9 cellular contexts compared by ENCODE assay signal in genomic region chr15:63605816-63606215, GRCh38. TPM values are rescaled to one million over a fixed set of nuclear protein-coding genes. Genes with fewer than 3 reads are reported as not detected.
A peak's percentile ranks its signal among the peaks of the same experiment; 100 is the strongest.
DNase-seq lines count a peak whose midpoint lies in the region; ATAC-seq, FAIRE-seq and TF ChIP-seq lines count a peak whose summit lies in the region.
"Had no signal": no experiment of that assay in that cellular context is flagged by ENCODE, and none has a peak within 500 bp of the region (broad histone marks: within the 10 kb centered on the region; RNA-seq: fewer than 3 reads in every experiment).

No MANE protein-coding gene starts in this region.

- TF ChIP-seq EP300 in HepG2 (IDR thresholded peaks at IDR 0.05; ENCODE audit: low read depth in 2 of 2, low read length in 2 of 2) (no peak), HepG2 (CRISPR knock-in tag; IDR thresholded peaks at IDR 0.05; ENCODE audit: borderline replicate concordance) (no peak)

- H2BK120ac ChIP-seq in H9 (ENCODE audit: low read depth, low read length, poor library complexity, severe bottlenecking): no peak overlapping the region

- DNase-seq in HT1080 (ENCODE audit: low read depth) (peak; percentile 53), dorsolateral prefrontal cortex (no peak), H9 (no peak), HepG2 (ENCODE audit: low spot score) (no peak), pons (ENCODE audit: low spot score) (no peak)
- DNase-seq in activated CD4-positive, alpha-beta memory T cell treated with anti-CD3 and anti-CD28 coated beads for 36 hours: peak; percentile 85
- no peak for DNase-seq in stimulated activated naive B cell treated with anti-CD40 and anti-IgM and Interleukin-4, amounts not matched to agents 10 μg/mL and 1 μg/mL and 100 μg/mL, for 72 hours

- peaks cover 9% of the 10 kb centered on the region for H3K36me3 Mint-ChIP-seq in activated CD4-positive, alpha-beta memory T cell treated with anti-CD3 and anti-CD28 coated beads for 36 hours
- H3K36me3 Mint-ChIP-seq in stimulated activated naive B cell treated with anti-CD40 and anti-IgM and Interleukin-4, amounts not matched to agents 10 μg/mL and 1 μg/mL and 100 μg/mL, for 72 hours: peaks cover 43 to 69% of the 10 kb centered on the region in 2 donors
- H3K36me3 Mint-ChIP-seq in H9 (ENCODE audit: insufficient read depth in 1 of 3, low read depth in 3 of 3): peaks cover 3 to 25% (median 6%) of the 10 kb centered on the region in 3 experiments

- H3K4ac ChIP-seq in H9 (ENCODE audit: low read depth, low read length): no peak overlapping the region

- no peaks in the 10 kb centered on the region for H3K27me3 Mint-ChIP-seq in activated CD4-positive, alpha-beta memory T cell treated with anti-CD3 and anti-CD28 coated beads for 36 hours
- H3K27me3 Mint-ChIP-seq in stimulated activated naive B cell treated with anti-CD40 and anti-IgM and Interleukin-4, amounts not matched to agents 10 μg/mL and 1 μg/mL and 100 μg/mL, for 72 hours: no peaks in the 10 kb centered on the region
- H3K27me3 Mint-ChIP-seq in H9 (ENCODE audit: low read depth): peaks cover 26% of the 10 kb centered on the region

- no peak overlapping the region for H3T11ph ChIP-seq in H9 (ENCODE audit: low read length)

- H3K9ac ChIP-seq in H9 (ENCODE audit: extremely low read depth, insufficient read length, low read length): no peak overlapping the region
- no peak overlapping the region for H3K9ac ChIP-seq in HepG2 (ENCODE audit: insufficient read depth, low read depth, low read length)
- H3K9ac ChIP-seq: KMS-11 had no signal

- H2AK5ac ChIP-seq in H9 (ENCODE audit: insufficient read length, low read length): no peak overlapping the region

- no peak overlapping the region for H2BK12ac ChIP-seq in H9 (ENCODE audit: insufficient read length, low read depth, low read length)

- H3K27ac ChIP-seq in dorsolateral prefrontal cortex: peak overlapping the region in 47 of 59 donors; percentile 1 to 97 (median 53)
- H3K27ac ChIP-seq in H9 (ENCODE audit: insufficient read length, low read depth, low read length): no peak overlapping the region
- H3K27ac ChIP-seq in HepG2 (ENCODE audit: extremely low read length, insufficient read depth, low read length): no peak overlapping the region
- H3K27ac ChIP-seq: KMS-11 had no signal

- H4K20me1 ChIP-seq in H9 (ENCODE audit: control insufficient read depth, insufficient read depth, insufficient read length) (no peaks in the 10 kb centered on the region), HepG2 (ENCODE audit: insufficient read depth, low read length) (no peaks in the 10 kb centered on the region)

- no peak for TF ChIP-seq POLR2A in HepG2 (IDR thresholded peaks at IDR 0.05; ENCODE audit: insufficient read depth in 1 of 2, low read depth in 2 of 2, low read length in 2 of 2)

- H2BK20ac ChIP-seq in H9 (ENCODE audit: low read depth, low read length, poor library complexity, severe bottlenecking): no peak overlapping the region

- no peak overlapping the region for H3K4me3 ChIP-seq in dorsolateral prefrontal cortex
- no peak overlapping the region for H3K4me3 ChIP-seq in HepG2 (replicated peaks in 1 of 3; ENCODE audit: insufficient read depth in 1 of 3, low read depth in 2 of 3, low read length in 3 of 3)

- H3K4me1 ChIP-seq in H9 (ENCODE audit: insufficient read depth, low read length) (no peaks in the 10 kb centered on the region), HepG2 (ENCODE audit: insufficient read depth, low read length) (peaks cover 16% of the 10 kb centered on the region)

- WGBS in H9 (ENCODE audit: extremely low coverage, insufficient read length, low lambda C conversion rate): no CpG with 5 or more reads among the region's 7 CpGs
- 80% methylated on average over 6 of the region's 7 CpGs for WGBS in HepG2 (ENCODE audit: low lambda C conversion rate)

- H2AFZ ChIP-seq in H9 (ENCODE audit: low read length) (no peak overlapping the region), HepG2 (ENCODE audit: low read length) (no peak overlapping the region)

- no peak overlapping the region for H3K56ac ChIP-seq in H9 (ENCODE audit: insufficient read length, low read depth, low read length)

- peak; percentile 41 to 50 for ATAC-seq in stimulated activated naive B cell treated with anti-CD40 and anti-IgM and Interleukin-4, amounts not matched to agents 10 μg/mL and 1 μg/mL and 100 μg/mL, for 72 hours (replicated peaks)
- no peak for ATAC-seq in HepG2
- ATAC-seq in HG03280 (IDR thresholded peaks at IDR 0.05; ENCODE audit: unreplicated experiment): no peak

- H4K5ac ChIP-seq in H9 (ENCODE audit: insufficient read length, low read depth, low read length): no peak overlapping the region

- intact Hi-C loops in activated CD4-positive, alpha-beta memory T cell treated with anti-CD3 and anti-CD28 coated beads for 36 hours (cut with micrococcal nuclease): loop anchor here (1.0 to 10.0 kb wide), 2 partner anchors 112 to 489 kb away; partner anchors contain the start of genes CIAO2A and SNX1
- intact Hi-C loops in dorsolateral prefrontal cortex (cut with DNase I): loop anchor here (5.0 to 10.0 kb wide), 5 partner anchors 119 to 549 kb away; partner anchors contain the start of gene SNX22 (in 1 of the 2)
- intact Hi-C loops in HepG2 (cut with micrococcal nuclease; ENCODE audit: unreplicated experiment): no loop called here

- H2BK5ac ChIP-seq in H9 (ENCODE audit: insufficient read length, low read length): no peak overlapping the region

- no peak overlapping the region for H4K91ac ChIP-seq in H9 (ENCODE audit: insufficient read length, low read depth, low read length)

- no peak overlapping the region for H3K14ac ChIP-seq in H9 (ENCODE audit: insufficient read depth, low read length)

- H3K18ac ChIP-seq in H9 (ENCODE audit: insufficient read length, low read depth, low read length): no peak overlapping the region

- no peak overlapping the region for H3K23ac ChIP-seq in H9 (ENCODE audit: insufficient read length, low read depth, low read length)

- BruUV-seq in HepG2 (replicated peaks; lab: Mats Ljungman, UMichigan): no TSS peak

- peak overlapping the region; percentile 86 for H3K27ac Mint-ChIP-seq in activated CD4-positive, alpha-beta memory T cell treated with anti-CD3 and anti-CD28 coated beads for 36 hours
- peak overlapping the region; percentile 56 for H3K27ac Mint-ChIP-seq in stimulated activated naive B cell treated with anti-CD40 and anti-IgM and Interleukin-4, amounts not matched to agents 10 μg/mL and 1 μg/mL and 100 μg/mL, for 72 hours
- peak overlapping the region in 1 of 3 experiments; percentile 18; a peak in 2 of 7 replicates for H3K27ac Mint-ChIP-seq in H9

- H3K27me3 ChIP-seq in dorsolateral prefrontal cortex (no peaks in the 10 kb centered on the region), H9 (ENCODE audit: insufficient read depth, low read length) (peaks cover 3% of the 10 kb centered on the region; the same call in 1 of the 2 replicates), HepG2 (ENCODE audit: control insufficient read depth in 1 of 2, insufficient read depth in 2 of 2, low read length in 2 of 2) (no peaks in the 10 kb centered on the region)

- in situ Hi-C loops in HepG2 (cut with HindIII; ENCODE audit: extremely low pct_ligation_motif_present, low pct_unique_long_range_greater_than_20kb): no loop called here

- H3K4me3 Mint-ChIP-seq in activated CD4-positive, alpha-beta memory T cell treated with anti-CD3 and anti-CD28 coated beads for 36 hours: no peak overlapping the region
- no peak overlapping the region for H3K4me3 Mint-ChIP-seq in stimulated activated naive B cell treated with anti-CD40 and anti-IgM and Interleukin-4, amounts not matched to agents 10 μg/mL and 1 μg/mL and 100 μg/mL, for 72 hours
- H3K4me3 Mint-ChIP-seq in H9: no peak overlapping the region

- no peak overlapping the region for H4K8ac ChIP-seq in H9 (replicated peaks; ENCODE audit: insufficient read length, low read depth, low read length)

- POLR2A ChIA-PET in activated CD4-positive, alpha-beta memory T cell treated with anti-CD3 and anti-CD28 coated beads for 36 hours (lab: Charles Lee): no interaction called here
- POLR2A ChIA-PET in HepG2 (lab: Yijun Ruan, JAX): no interaction called here

- no peaks in the 10 kb centered on the region for H3K79me1 ChIP-seq in H9 (ENCODE audit: insufficient read depth, low read depth, low read length, poor library complexity, severe bottlenecking)

- TF ChIP-seq RAD21 in HepG2 (CRISPR knock-in tag; IDR thresholded peaks at IDR 0.05): no peak

- no peaks in the 10 kb centered on the region for H3K9me3 Mint-ChIP-seq in activated CD4-positive, alpha-beta memory T cell treated with anti-CD3 and anti-CD28 coated beads for 36 hours
- no peaks in the 10 kb centered on the region for H3K9me3 Mint-ChIP-seq in stimulated activated naive B cell treated with anti-CD40 and anti-IgM and Interleukin-4, amounts not matched to agents 10 μg/mL and 1 μg/mL and 100 μg/mL, for 72 hours
- no peaks in the 10 kb centered on the region for H3K9me3 Mint-ChIP-seq in H9

- H2BK15ac ChIP-seq in H9 (ENCODE audit: low read depth, low read length): no peak overlapping the region

- no peaks in the 10 kb centered on the region for H3K79me2 ChIP-seq in H9 (ENCODE audit: insufficient read depth, low read length)
- no peaks in the 10 kb centered on the region for H3K79me2 ChIP-seq in HepG2 (ENCODE audit: insufficient read depth, low read length)

- TF ChIP-seq CTCF in dorsolateral prefrontal cortex (IDR thresholded peaks at IDR 0.05 in 54 of 56, conservative IDR thresholded peaks at IDR 0.05 in 2 of 56; ENCODE audit: low read depth in 1 of 56, partially characterized antibody in 56 of 56) (no peak), H9 (conservative IDR thresholded peaks at IDR 0.05) (no peak), HepG2 (CRISPR knock-in tag; IDR thresholded peaks at IDR 0.05) (no peak)

- no peaks in the 10 kb centered on the region for H3K9me3 ChIP-seq in H9 (ENCODE audit: control insufficient read depth, low read depth, low read length)
- H3K9me3 ChIP-seq in HepG2 (ENCODE audit: low read length): no peaks in the 10 kb centered on the region

- CTCF ChIA-PET in activated CD4-positive, alpha-beta memory T cell treated with anti-CD3 and anti-CD28 coated beads for 36 hours (lab: Charles Lee): interaction anchor here (2.7 to 9.3 kb wide), 2 partner anchors 119 to 139 kb away, joined by 8 to 69 read pairs; no protein-coding TSS in a partner anchor
- CTCF ChIA-PET in HepG2 (lab: Yijun Ruan, JAX; ENCODE audit: low intra/inter-chr PET ratio, low total read pairs): no interaction called here

- FAIRE-seq in HepG2 (lab: Jason Lieb, UNC): no peak

- H3K36me3 ChIP-seq in HepG2 (replicated peaks in 1 of 2; ENCODE audit: control insufficient read depth in 1 of 2, insufficient read depth in 2 of 2, low read length in 2 of 2): peaks cover 2 to 17% of the 10 kb centered on the region in 2 experiments; a peak in 4 of 5 replicates

- peaks cover 47% of the 10 kb centered on the region for H3K4me1 Mint-ChIP-seq in activated CD4-positive, alpha-beta memory T cell treated with anti-CD3 and anti-CD28 coated beads for 36 hours (ENCODE audit: low read depth)
- H3K4me1 Mint-ChIP-seq in stimulated activated naive B cell treated with anti-CD40 and anti-IgM and Interleukin-4, amounts not matched to agents 10 μg/mL and 1 μg/mL and 100 μg/mL, for 72 hours: peaks cover 45 to 76% of the 10 kb centered on the region in 2 donors
- peaks cover 14 to 15% of the 10 kb centered on the region in 2 experiments for H3K4me1 Mint-ChIP-seq in H9

- H3K4me2 ChIP-seq in H9 (ENCODE audit: insufficient read depth, insufficient read length, low read length) (no peak overlapping the region), HepG2 (ENCODE audit: low read depth, low read length) (no peak overlapping the region)
- H3K4me2 ChIP-seq: KMS-11 had no signal

- H3K23me2 ChIP-seq in H9 (ENCODE audit: insufficient read length, low read depth, low read length, poor library complexity, severe bottlenecking): peaks cover 8% of the 10 kb centered on the region

RNA-seq across cellular contexts. Expression of gene FBXL22, which starts 8.6 kb away (rescaled TPM):
- total RNA-seq in HT1080 (2014; rRNA removed; shearing (Covaris generic)): 0.60 and 1.9 TPM in 2 replicates
- 0.63 and 1.6 TPM in 2 replicates for polyA plus RNA-seq in HT1080 (2015; cell fraction: cytosol; rRNA removed)
- polyA plus RNA-seq in HT1080 (2015; cell fraction: nucleus; rRNA removed): 0.24 and 0.45 TPM in 2 replicates
- total RNA-seq in activated CD4-positive, alpha-beta memory T cell treated with anti-CD3 and anti-CD28 coated beads for 36 hours: under 1 TPM; 0.48 to 0.74 TPM
- total RNA-seq in dorsolateral prefrontal cortex: 1 to 10 TPM in 111 of 120 experiments, under 1 TPM in 9; 0.60 to 5.0 (median 2.0) TPM
- 0.48 and 0.52 TPM in 2 replicates for total RNA-seq in H9 (2021)
- total RNA-seq in HepG2 (2016; rRNA removed; fragmentation: Illumina TruSeq; extraction: Trizol): 0.20 and 0.33 TPM in 2 replicates
- total RNA-seq in HepG2 (2016; cell fraction: cytosol; rRNA removed; fragmentation: Illumina TruSeq; extraction: Trizol; ENCODE audit: low read depth): 0.44 and 0.71 TPM in 2 replicates
- total RNA-seq in HepG2 (2016; cell fraction: insoluble cytoplasmic fraction; rRNA removed; fragmentation: Illumina TruSeq; extraction: Trizol): 0.19 and 0.50 TPM in 2 replicates
- 0.52 and 0.59 TPM in 2 replicates for total RNA-seq in HepG2 (2016; cell fraction: membrane; rRNA removed; fragmentation: Illumina TruSeq; extraction: Trizol)
- 0.47 and 1.1 TPM in 2 replicates for total RNA-seq in HepG2 (2016; cell fraction: nucleus; rRNA removed; fragmentation: Illumina TruSeq; extraction: Trizol)
- polyA plus RNA-seq in HepG2 (2011; rRNA removed): 0.09 and 0.15 TPM in 2 replicates
- 0.18 and 0.27 TPM in 2 replicates for polyA plus RNA-seq in HepG2 (2011; cell fraction: cytosol; rRNA removed)
- 0.43 and 0.68 TPM in 2 replicates for polyA plus RNA-seq in HepG2 (2011; cell fraction: nucleus; rRNA removed)
- 0.17 and 0.48 TPM in 2 replicates for polyA plus RNA-seq in HepG2 (2012)
- polyA plus RNA-seq in HepG2 (2016; cell fraction: cytosol; fragmentation: Illumina TruSeq; extraction: Trizol; ENCODE audit: low read depth): 0.26 and 0.31 TPM in 2 replicates
- polyA plus RNA-seq in HepG2 (2016; cell fraction: insoluble cytoplasmic fraction; fragmentation: Illumina TruSeq; extraction: Trizol; ENCODE audit: low read depth): 0.45 and 0.47 TPM in 2 replicates
- 0.47 and 0.55 TPM in 2 replicates for polyA plus RNA-seq in HepG2 (2016; cell fraction: membrane; fragmentation: Illumina TruSeq; extraction: Trizol; ENCODE audit: low read depth)
- 0.40 and 1.6 TPM in 2 replicates for polyA plus RNA-seq in HepG2 (2016; cell fraction: nucleus; fragmentation: Illumina TruSeq; extraction: Trizol; ENCODE audit: insufficient read depth, low read depth)
- 0.54 and 0.63 TPM in 2 replicates for polyA minus RNA-seq in HepG2 (2011; rRNA and poly(A)+ RNA removed; ENCODE audit: low replicate concordance)
- not detected in 2 replicates for polyA minus RNA-seq in HepG2 (2011; cell fraction: cytosol; rRNA and poly(A)+ RNA removed)
- polyA minus RNA-seq in HepG2 (2011; cell fraction: nucleus; rRNA and poly(A)+ RNA removed): 0.99 and 1.2 TPM in 2 replicates

Comparison
In these comparisons a context has a peak if more than half of its experiments do, and no peak if none do; other contexts are left out.
1. DNase-seq: peak in HT1080 (single experiment) and activated CD4-positive, alpha-beta memory T cell treated with anti-CD3 and anti-CD28 coated beads for 36 hours (single experiment); none in dorsolateral prefrontal cortex (0 of 10), stimulated activated naive B cell treated with anti-CD40 and anti-IgM and Interleukin-4, amounts not matched to agents 10 μg/mL and 1 μg/mL and 100 μg/mL, for 72 hours (single experiment), H9 (single experiment), HepG2 (single experiment) and pons (single experiment).
2. H3K27ac ChIP-seq: peak in dorsolateral prefrontal cortex (47 of 59); none in H9 (single experiment) and HepG2 (single experiment).
3. ATAC-seq: peak in stimulated activated naive B cell treated with anti-CD40 and anti-IgM and Interleukin-4, amounts not matched to agents 10 μg/mL and 1 μg/mL and 100 μg/mL, for 72 hours (2 of 2); none in HepG2 (single experiment) and HG03280 (single experiment).